8 cellular contexts compared by ENCODE assay signal in genomic region chr3:135965129-135965505, GRCh38. TPM values are rescaled to one million over a fixed set of nuclear protein-coding genes. Genes with fewer than 3 reads are reported as not detected.
DNase-seq lines count a peak whose midpoint lies in the region; ATAC-seq and TF ChIP-seq lines count a peak whose summit lies in the region.

No MANE protein-coding gene starts in this region.

- peaks cover 37% of the 10 kb centered on the region for H3K79me2 ChIP-seq in osteoblast (ENCODE audit: insufficient read depth, low read length)

- H3K9me3 Mint-ChIP-seq in CD4-positive, CD25-positive, alpha-beta regulatory T cell = peaks cover 0 to 26% (median 10%) of the 10 kb centered on the region in 7 donors

- peaks cover 0 to 15% (median 4%) of the 10 kb centered on the region in 4 donors for H3K4me1 Mint-ChIP-seq in CD4-positive, CD25-positive, alpha-beta regulatory T cell

- H2AFZ ChIP-seq in osteoblast (ENCODE audit: low read length) = peak overlapping the region; percentile 92

- no peak overlapping the region for H3K27ac ChIP-seq in CD4-positive, CD25-positive, alpha-beta regulatory T cell (ENCODE audit: insufficient read depth, low read length, poor library complexity, severe bottlenecking)
- H3K27ac ChIP-seq in esophagus squamous epithelium (peak overlapping the region; percentile 89 to 94 (median 92)), osteoblast (ENCODE audit: low read depth, low read length) (no peak overlapping the region)

- peaks cover 0 to 3% of the 10 kb centered on the region in 2 experiments for H3K9me3 ChIP-seq in CD4-positive, CD25-positive, alpha-beta regulatory T cell (ENCODE audit: control insufficient read depth in 2 of 2, low read length in 2 of 2)
- H3K9me3 ChIP-seq in esophagus squamous epithelium (peaks cover 0 to 2% (median 0%) of the 10 kb centered on the region in 3 donors), osteoblast (ENCODE audit: low read depth, low read length) (no peaks in the 10 kb centered on the region)

- peak overlapping the region; percentile 84 for H3K4me2 ChIP-seq in osteoblast (ENCODE audit: insufficient read depth, low read length)

- no peak overlapping the region for H3K4me3 ChIP-seq in CD4-positive, CD25-positive, alpha-beta regulatory T cell (ENCODE audit: low read depth, low read length)
- H3K4me3 ChIP-seq in esophagus squamous epithelium (peak overlapping the region; percentile 75 to 91 (median 87)), osteoblast (ENCODE audit: insufficient read depth, low read length) (peak overlapping the region; percentile 86)

- DNase-seq in CD4-positive, CD25-positive, alpha-beta regulatory T cell = no peak
- DNase-seq in RKO (ENCODE audit: low spot score) = peak; percentile 12
- DNase-seq in esophagus squamous epithelium (lab: John Stamatoyannopoulos, UW) = no peak
- DNase-seq in osteoblast (ENCODE audit: insufficient read length, low spot score, missing footprints) = no peak
- DNase-seq in 8988T = no peak
- DNase-seq in AG08396 (ENCODE audit: low spot score) = no peak
- no peak for DNase-seq in central memory CD4-positive, alpha-beta T cell
- no peak for DNase-seq in HT-29 (ENCODE audit: low spot score)

- H3K27me3 ChIP-seq in CD4-positive, CD25-positive, alpha-beta regulatory T cell (ENCODE audit: control insufficient read depth, insufficient read depth, low read length) = peaks cover 22% of the 10 kb centered on the region
- H3K27me3 ChIP-seq in esophagus squamous epithelium = no peaks in the 10 kb centered on the region
- no peaks in the 10 kb centered on the region for H3K27me3 ChIP-seq in osteoblast (ENCODE audit: insufficient read depth, low read length)

- H3K4me1 ChIP-seq in CD4-positive, CD25-positive, alpha-beta regulatory T cell (ENCODE audit: control insufficient read depth, insufficient read depth, low read length, poor library complexity, severe bottlenecking) = peaks cover 8% of the 10 kb centered on the region
- peaks cover 8 to 42% (median 13%) of the 10 kb centered on the region in 3 donors for H3K4me1 ChIP-seq in esophagus squamous epithelium
- peaks cover 19% of the 10 kb centered on the region for H3K4me1 ChIP-seq in osteoblast (ENCODE audit: insufficient read depth, low read length)

- intact Hi-C loops in esophagus squamous epithelium (cut with DNase I) = no loop called here

- H3K4me3 Mint-ChIP-seq in CD4-positive, CD25-positive, alpha-beta regulatory T cell = peak overlapping the region; percentile 59 to 86 (median 80)

- H3K27ac Mint-ChIP-seq in CD4-positive, CD25-positive, alpha-beta regulatory T cell = no peak overlapping the region

- H4K20me1 ChIP-seq in osteoblast (ENCODE audit: insufficient read depth, low read length) = peaks cover 2% of the 10 kb centered on the region

- no peak for ATAC-seq in CD4-positive, CD25-positive, alpha-beta regulatory T cell (ENCODE audit: low read depth in 2 of 2)

- TF ChIP-seq POLR2A in esophagus squamous epithelium (IDR thresholded peaks at IDR 0.05) = no peak

- TF ChIP-seq CTCF in esophagus squamous epithelium (IDR thresholded peaks at IDR 0.05) = no peak
- TF ChIP-seq CTCF in osteoblast (IDR thresholded peaks at IDR 0.05; ENCODE audit: extremely low read depth, low read depth, low read length) = no peak

- WGBS in esophagus squamous epithelium, 2 donors = 13 to 15% methylated on average over 8 to 14 of the region's 16 CpGs

- peaks cover 43% of the 10 kb centered on the region for H3K27me3 Mint-ChIP-seq in CD4-positive, CD25-positive, alpha-beta regulatory T cell

- no peaks in the 10 kb centered on the region for H3K36me3 ChIP-seq in CD4-positive, CD25-positive, alpha-beta regulatory T cell (ENCODE audit: control insufficient read depth, insufficient read depth, low read length)
- H3K36me3 ChIP-seq in esophagus squamous epithelium (no peaks in the 10 kb centered on the region), osteoblast (ENCODE audit: insufficient read depth, low read length) (no peaks in the 10 kb centered on the region)

- no peaks in the 10 kb centered on the region for H3K36me3 Mint-ChIP-seq in CD4-positive, CD25-positive, alpha-beta regulatory T cell

RNA-seq across cellular contexts. Expression of gene PPP2R3A, which starts 0.4 kb away (rescaled TPM):
- total RNA-seq in CD4-positive, CD25-positive, alpha-beta regulatory T cell = 0.05 TPM
- under 1 TPM; 0.03 to 0.27 (median 0.18) TPM for polyA plus RNA-seq in CD4-positive, CD25-positive, alpha-beta regulatory T cell
- total RNA-seq in esophagus squamous epithelium (10 to 100 TPM in 3 of 4 donors, 1 to 10 TPM in 1; 9.4 to 15.6 (median 13.6) TPM), osteoblast (23.9 and 24.2 TPM in 2 replicates)
- total RNA-seq in HT-29 (2014; rRNA removed; shearing (Covaris generic)) = 2.1 and 2.3 TPM in 2 replicates

Comparison
In these comparisons a context has a peak if more than half of its experiments do, and no peak if none do; other contexts are left out.
1. H3K27ac ChIP-seq: peak in esophagus squamous epithelium (4 of 4); none in CD4-positive, CD25-positive, alpha-beta regulatory T cell (single experiment) and osteoblast (single experiment).